Comparison of ENCODE assay signal across 1 cellular context in the genomic region with DNA sequence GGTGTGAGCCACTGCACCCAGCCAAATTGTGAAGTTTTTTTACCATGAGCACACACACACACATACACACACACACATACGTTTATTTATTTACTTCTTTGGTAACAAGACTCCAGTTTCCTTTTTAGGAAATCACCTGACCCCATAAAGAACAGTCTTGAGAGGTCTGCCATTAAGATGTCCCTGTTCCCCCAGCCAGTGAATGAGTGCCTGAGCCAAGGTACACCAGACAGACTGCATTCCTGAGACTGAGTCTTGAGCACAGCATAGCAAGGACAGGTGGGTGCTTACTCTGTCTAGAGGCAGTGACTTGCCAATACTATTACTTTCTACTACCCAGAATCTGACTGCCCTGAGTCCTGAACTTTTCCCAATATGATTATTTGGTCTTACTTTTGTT.
TF ChIP-seq lines count a peak whose summit lies in the region.

No MANE protein-coding gene starts in this region.

TF ChIP-seq in HCT116, 20 proteins besides CTCF, POLR2A, EP300 and RAD21 (continued from another document):
- no peak for TF ChIP-seq ZBTB33 (IDR thresholded peaks at IDR 0.05; ENCODE audit: extremely low read depth, insufficient replicate concordance, low read length)
- TF ChIP-seq TCF7L2 (IDR thresholded peaks at IDR 0.05; ENCODE audit: borderline replicate concordance, extremely low read depth, insufficient read depth, insufficient read length), result no peak
- TF ChIP-seq EZH2phosphoT487 (IDR thresholded peaks at IDR 0.05; ENCODE audit: borderline replicate concordance), result no peak
- no peak for TF ChIP-seq ELF1 (IDR thresholded peaks at IDR 0.05; ENCODE audit: borderline replicate concordance, low read depth)
- TF ChIP-seq EZH2 (IDR thresholded peaks at IDR 0.05), result no peak
- no peak for TF ChIP-seq ZFX (IDR thresholded peaks at IDR 0.05)
- TF ChIP-seq JUND (IDR thresholded peaks at IDR 0.05), result no peak
- TF ChIP-seq SIN3A (IDR thresholded peaks at IDR 0.05; ENCODE audit: low read depth), result no peak
- no peak for TF ChIP-seq SRF (IDR thresholded peaks at IDR 0.05; ENCODE audit: low read depth)
